10 cellular contexts compared by ENCODE assay signal in the genomic region with DNA sequence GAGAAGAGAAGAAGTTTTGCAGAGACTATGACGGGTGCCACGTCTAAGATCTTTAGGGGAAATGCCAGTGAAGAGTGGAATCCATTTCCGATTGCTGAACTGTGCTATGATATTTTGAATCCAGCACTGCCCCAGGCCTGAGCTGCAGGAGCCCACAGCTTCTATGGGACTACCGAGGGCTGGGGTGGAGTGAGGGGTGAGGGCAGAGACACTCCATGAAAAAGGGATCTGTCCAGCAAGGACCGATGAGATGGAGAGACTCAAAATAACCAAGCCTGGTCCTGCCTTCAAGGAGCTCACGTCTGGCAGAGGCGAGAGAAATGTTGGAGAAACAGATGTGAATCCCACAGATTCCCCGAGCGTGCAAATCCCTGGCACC.
DNase-seq lines count a peak whose midpoint lies in the region; ATAC-seq and TF ChIP-seq lines count a peak whose summit lies in the region.
"Had no signal": no experiment of that assay in that cellular context is flagged by ENCODE, and none has a peak within 500 bp of the region (broad histone marks: within the 10 kb centered on the region; RNA-seq: fewer than 3 reads in every experiment).

No MANE protein-coding gene starts in this region.

- H3K4me3 Mint-ChIP-seq in Caco-2 (ENCODE audit: unreplicated experiment), result peak overlapping the region; percentile 67

- intact Hi-C loops in Caco-2 (cut with micrococcal nuclease; ENCODE audit: unreplicated experiment), result no loop called here

- H3K4ac ChIP-seq in trophoblast cell (ENCODE audit: low read depth, low read length), result no peak overlapping the region

- peak overlapping the region; percentile 65 for H3K4me2 ChIP-seq in trophoblast cell (ENCODE audit: low read length)

- WGBS in trophoblast cell (ENCODE audit: extremely low coverage, insufficient coverage, insufficient read length), result no CpG with 5 or more reads among the region's 9 CpGs

- H3K4me1 ChIP-seq in Caco-2, result no peaks in the 10 kb centered on the region
- peaks cover 11 to 15% of the 10 kb centered on the region in 2 experiments for H3K4me1 ChIP-seq in trophoblast cell (ENCODE audit: control insufficient read depth in 1 of 2, insufficient read depth in 2 of 2, low read length in 2 of 2)

- H3K79me2 ChIP-seq in trophoblast cell (ENCODE audit: control insufficient read depth, insufficient read depth, low read length, poor library complexity), result no peaks in the 10 kb centered on the region

- H3K27me3 ChIP-seq in Caco-2 (replicated peaks; ENCODE audit: control insufficient read depth, insufficient read depth, low read length) (no peaks in the 10 kb centered on the region), trophoblast cell (ENCODE audit: insufficient read depth, low read length) (no peaks in the 10 kb centered on the region)

- peaks cover 5% of the 10 kb centered on the region for H3K27me3 Mint-ChIP-seq in Caco-2 (ENCODE audit: insufficient read depth, unreplicated experiment)

- H3K9me3 ChIP-seq in Caco-2, result no peaks in the 10 kb centered on the region
- H3K9me3 ChIP-seq in trophoblast cell (ENCODE audit: insufficient read depth, low read depth, low read length), result no peaks in the 10 kb centered on the region

- no peak for TF ChIP-seq CTCF in Caco-2 (IDR thresholded peaks at IDR 0.05; ENCODE audit: insufficient read depth in 1 of 2, low read depth in 1 of 2, low read length in 1 of 2, severe bottlenecking in 1 of 2, unreplicated experiment in 1 of 2)
- TF ChIP-seq CTCF in RWPE1 (conservative IDR thresholded peaks at IDR 0.05; ENCODE audit: low read depth), result no peak
- no peak for TF ChIP-seq CTCF in fibroblast of pulmonary artery (IDR thresholded peaks at IDR 0.05; ENCODE audit: low read length, missing control alignments)

- peak overlapping the region; percentile 9 for H2BK12ac ChIP-seq in trophoblast cell (ENCODE audit: low read length)

- DNase-seq in Caco-2 (no peak), RWPE1 (ENCODE audit: low spot score) (no peak), fibroblast of pulmonary artery (ENCODE audit: low read depth) (no peak), trophoblast cell (no peak), COR-L47 (lab: John Stamatoyannopoulos, UW) (no peak), SKM-1 treated with dmso at 0.1 percent for 144 hours (lab: John Stamatoyannopoulos, UW; ENCODE audit: unreplicated experiment) (no peak), LoVo (ENCODE audit: low spot score) (no peak)
- DNase-seq: activated CD4-positive, alpha-beta T cell treated with anti-CD3 and anti-CD28 coated beads, Interleukin-2, amount 50 U/mL, for 1 hour had no signal

- no peak overlapping the region for H3K9ac ChIP-seq in trophoblast cell (ENCODE audit: low read length)

- no peak overlapping the region for H3K18ac ChIP-seq in trophoblast cell (ENCODE audit: low read length)

- BruUV-seq in Caco-2 (replicated peaks; lab: Mats Ljungman, UMichigan), result no TSS peak

- no peaks in the 10 kb centered on the region for H3K79me1 ChIP-seq in trophoblast cell (ENCODE audit: low read length)

- H4K12ac ChIP-seq in trophoblast cell (ENCODE audit: low read depth, low read length), result peak overlapping the region; percentile 25

- no peaks in the 10 kb centered on the region for H3K9me3 Mint-ChIP-seq in Caco-2 (ENCODE audit: unreplicated experiment)

- H3K36me3 ChIP-seq in Caco-2 (ENCODE audit: control insufficient read depth, insufficient read depth, low read length) (no peaks in the 10 kb centered on the region), trophoblast cell (ENCODE audit: control insufficient read depth in 1 of 2, insufficient read depth in 2 of 2, low read length in 2 of 2) (no peaks in the 10 kb centered on the region)

- no peak overlapping the region for H4K91ac ChIP-seq in trophoblast cell (ENCODE audit: low read depth, low read length)

- H2AK5ac ChIP-seq in trophoblast cell (ENCODE audit: low read length), result no peak overlapping the region

- H3K4me1 Mint-ChIP-seq in Caco-2 (ENCODE audit: low read depth, unreplicated experiment), result peaks cover 14% of the 10 kb centered on the region

- H2AFZ ChIP-seq in trophoblast cell (ENCODE audit: insufficient read depth, low read length, poor library complexity), result peak overlapping the region; percentile 44

- H4K8ac ChIP-seq in trophoblast cell (ENCODE audit: low read depth, low read length), result peak overlapping the region; percentile 64

- no peak overlapping the region for H2BK5ac ChIP-seq in trophoblast cell (ENCODE audit: low read depth, low read length, poor library complexity)

- no peak for ATAC-seq in HG03442 (IDR thresholded peaks at IDR 0.05; ENCODE audit: unreplicated experiment)
- ATAC-seq: K562 had no signal

- no peak overlapping the region for H3K27ac Mint-ChIP-seq in Caco-2 (ENCODE audit: unreplicated experiment)

- H2BK120ac ChIP-seq in trophoblast cell (ENCODE audit: insufficient read depth, low read length, poor library complexity), result no peak overlapping the region

- no peak overlapping the region for H3K14ac ChIP-seq in trophoblast cell (ENCODE audit: low read length)

- POLR2A ChIA-PET in Caco-2 (lab: Charles Lee) (no interaction called here), RWPE1 (lab: Yijun Ruan, JAX; ENCODE audit: low non-redundant PET) (interaction anchor here (0.6 kb wide), 1 partner anchor 65 kb away, joined by 5 read pairs; no protein-coding TSS in a partner anchor)

- H3K36me3 Mint-ChIP-seq in Caco-2 (ENCODE audit: insufficient read depth, unreplicated experiment), result no peaks in the 10 kb centered on the region

- H3K4me3 ChIP-seq in Caco-2 (ENCODE audit: low read depth, low read length) (peak overlapping the region; percentile 37), fibroblast of pulmonary artery (replicated peaks; ENCODE audit: low read depth, low read length) (peak overlapping the region; percentile 35), trophoblast cell (ENCODE audit: low read depth, low read length) (no peak overlapping the region)
- H3K4me3 ChIP-seq: K562 had no signal

- H3K27ac ChIP-seq in RWPE1, result peak overlapping the region; percentile 89
- H3K27ac ChIP-seq in trophoblast cell (ENCODE audit: low read depth, low read length), result no peak overlapping the region

- H3K23ac ChIP-seq in trophoblast cell (ENCODE audit: low read length), result no peak overlapping the region

- CTCF ChIA-PET in Caco-2 (lab: Charles Lee), result no interaction called here
- CTCF ChIA-PET in RWPE1 (lab: Yijun Ruan, JAX), result interaction anchor here (0.7 to 0.8 kb wide), 2 partner anchors 202 to 220 kb away, joined by 3 read pairs; no protein-coding TSS in a partner anchor
